14 cellular contexts compared by ENCODE assay signal in the genomic region with DNA sequence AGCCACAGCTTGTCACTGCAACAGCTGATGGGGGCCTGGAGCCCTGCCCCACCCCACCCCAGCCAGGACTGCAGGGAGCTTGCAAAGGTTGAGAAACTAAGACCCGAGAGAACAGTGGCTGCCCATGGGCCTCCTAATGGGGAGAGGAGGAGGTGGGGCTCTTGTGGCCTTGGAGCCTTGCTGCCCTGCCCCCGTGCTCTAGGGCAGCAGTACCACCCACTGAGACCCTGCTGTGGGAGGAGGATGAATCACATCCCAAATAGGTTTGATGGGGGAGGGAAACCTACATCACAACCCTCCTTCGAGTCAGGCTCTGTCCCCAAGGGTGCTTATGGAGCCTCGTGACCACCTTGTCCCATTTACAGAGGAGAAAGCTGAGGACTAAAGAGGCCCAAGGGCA. TPM values are rescaled to one million over a fixed set of nuclear protein-coding genes. Genes with fewer than 3 reads are reported as not detected.
"Had no signal": no experiment of that assay in that cellular context is flagged by ENCODE, and none has a peak within 500 bp of the region (broad histone marks: within the 10 kb centered on the region; RNA-seq: fewer than 3 reads in every experiment).

No MANE protein-coding gene starts in this region.

- H3K79me2 ChIP-seq: parathyroid adenoma had no signal

- H3K4me3 ChIP-seq: esophagus squamous epithelium, heart left ventricle, thyroid gland had no signal

- H3K9me3 Mint-ChIP-seq: activated naive CD8-positive, alpha-beta T cell treated with anti-CD3 and anti-CD28 coated beads for 36 hours; activated T-cell treated with anti-CD3 and anti-CD28 coated beads, Interleukin-2, amount 50 U/mL, for 4 hours; neural crest cell; T-helper 2 cell treated with Interferon-gamma antibody and Interleukin-4, amounts not matched to agents 5 μg/mL and 100 μg/mL, for 36 hours had no signal

- H3K36me3 Mint-ChIP-seq: activated naive CD8-positive, alpha-beta T cell treated with anti-CD3 and anti-CD28 coated beads for 36 hours had no signal

- H3K4me3 Mint-ChIP-seq: activated naive CD8-positive, alpha-beta T cell treated with anti-CD3 and anti-CD28 coated beads for 36 hours; activated T-cell treated with anti-CD3 and anti-CD28 coated beads, Interleukin-2, amount 50 U/mL, for 4 hours; neural crest cell; T-helper 2 cell treated with Interferon-gamma antibody and Interleukin-4, amounts not matched to agents 5 μg/mL and 100 μg/mL, for 36 hours had no signal

- H3K9ac ChIP-seq: parathyroid adenoma had no signal

- H3K27me3 ChIP-seq: vagina had no signal

- H3K36me3 ChIP-seq: esophagus squamous epithelium, thyroid gland, vagina had no signal

- H3K27ac ChIP-seq: esophagus squamous epithelium, heart left ventricle, parathyroid adenoma, thyroid gland, vagina had no signal

- H3K27ac Mint-ChIP-seq: activated naive CD8-positive, alpha-beta T cell treated with anti-CD3 and anti-CD28 coated beads for 36 hours; T-helper 2 cell treated with Interferon-gamma antibody and Interleukin-4, amounts not matched to agents 5 μg/mL and 100 μg/mL, for 36 hours had no signal

- DNase-seq: activated CD4-positive, alpha-beta T cell treated with anti-CD3 and anti-CD28 coated beads for 1 hour; activated CD4-positive, alpha-beta T cell treated with anti-CD3 and anti-CD28 coated beads, Interleukin-2, amount 50 U/mL, for 48 hours; activated gamma-delta T cell; activated naive CD8-positive, alpha-beta T cell treated with anti-CD3 and anti-CD28 coated beads for 36 hours; activated T-cell treated with anti-CD3 and anti-CD28 coated beads, Interleukin-2, amount 50 U/mL, for 4 hours; cerebellar nuclear complex; esophagus squamous epithelium; foreskin fibroblast; thyroid gland had no signal

- H3K9me3 ChIP-seq: esophagus squamous epithelium, heart left ventricle, thyroid gland, vagina had no signal

RNA-seq across cellular contexts. Expression of gene HHIPL1, which starts 15.9 kb away (rescaled TPM):
- total RNA-seq: activated T-cell treated with anti-CD3 and anti-CD28 coated beads, Interleukin-2, amount 50 U/mL, for 4 hours had no signal
